Comparison of ENCODE assay signal across 15 cellular contexts in genomic region chr19:34226036-34226435, GRCh38. TPM values are rescaled to one million over a fixed set of nuclear protein-coding genes. Genes with fewer than 3 reads are reported as not detected.
DNase-seq lines count a peak whose midpoint lies in the region; ATAC-seq and TF ChIP-seq lines count a peak whose summit lies in the region.
"Had no signal": no experiment of that assay in that cellular context is flagged by ENCODE, and none has a peak within 500 bp of the region (broad histone marks: within the 10 kb centered on the region; RNA-seq: fewer than 3 reads in every experiment).

No MANE protein-coding gene starts in this region.

- peaks cover 72% of the 10 kb centered on the region for H4K20me1 ChIP-seq in smooth muscle cell (ENCODE audit: low read depth)

- peaks cover 6% of the 10 kb centered on the region for H3F3A ChIP-seq in smooth muscle cell (ENCODE audit: low read depth)

- H3K27me3 Mint-ChIP-seq in activated CD4-positive, alpha-beta T cell treated with anti-CD3 and anti-CD28 coated beads, Interleukin-2, amount 10 ng/mL, durations not matched to agents 7 days and 5 days = no peaks in the 10 kb centered on the region
- H3K27me3 Mint-ChIP-seq in activated naive CD8-positive, alpha-beta T cell = no peaks in the 10 kb centered on the region
- H3K27me3 Mint-ChIP-seq in mesothelial cell of epicardium (ENCODE audit: low read depth) = no peaks in the 10 kb centered on the region
- H3K27me3 Mint-ChIP-seq: activated naive CD4-positive, alpha-beta T cell treated with anti-CD3 and anti-CD28 coated beads, Interleukin-2, amount 50 U/mL, for 24 hours had no signal

- DNase-seq in activated CD4-positive, alpha-beta T cell treated with anti-CD3 and anti-CD28 coated beads, Interleukin-2, amount 10 ng/mL, durations not matched to agents 7 days and 5 days = peak; percentile 14
- no peak for DNase-seq in activated CD4-positive, alpha-beta T cell treated with anti-CD3 and anti-CD28 coated beads, Interleukin-2, amount 50 U/mL, for 1 hour
- DNase-seq in smooth muscle cell (lab: John Stamatoyannopoulos, UW; ENCODE audit: unreplicated experiment) = no peak
- no peak for DNase-seq in NCI-H446 (lab: John Stamatoyannopoulos, UW)
- DNase-seq in upper lobe of right lung = no peak
- no peak for DNase-seq in mesothelial cell of epicardium (ENCODE audit: low spot score in 2 of 2, unreplicated experiment in 2 of 2)
- DNase-seq: cerebellar nuclear complex, KG1, kidney, NCI-H1436, NCI-H524 had no signal

- H3K4me1 Mint-ChIP-seq in activated CD4-positive, alpha-beta T cell treated with anti-CD3 and anti-CD28 coated beads, Interleukin-2, amount 10 ng/mL, durations not matched to agents 7 days and 5 days = peaks cover 42% of the 10 kb centered on the region
- peaks cover 34% of the 10 kb centered on the region for H3K4me1 Mint-ChIP-seq in activated naive CD8-positive, alpha-beta T cell (ENCODE audit: low read depth)
- no peaks in the 10 kb centered on the region for H3K4me1 Mint-ChIP-seq in mesothelial cell of epicardium

- no peak overlapping the region for H3K4me3 ChIP-seq in HUES64 (ENCODE audit: low read length)
- H3K4me3 ChIP-seq in smooth muscle cell = no peak overlapping the region
- H3K4me3 ChIP-seq in upper lobe of right lung = no peak overlapping the region
- H3K4me3 ChIP-seq: prostate gland had no signal

- H3K36me3 Mint-ChIP-seq in activated CD4-positive, alpha-beta T cell treated with anti-CD3 and anti-CD28 coated beads, Interleukin-2, amount 10 ng/mL, durations not matched to agents 7 days and 5 days (ENCODE audit: low read depth) = peaks cover 81% of the 10 kb centered on the region
- H3K36me3 Mint-ChIP-seq in activated naive CD8-positive, alpha-beta T cell = peaks cover 22% of the 10 kb centered on the region
- peaks cover 40% of the 10 kb centered on the region for H3K36me3 Mint-ChIP-seq in mesothelial cell of epicardium

- intact Hi-C loops in upper lobe of right lung (cut with DNase I) = no loop called here

- H3K36me3 ChIP-seq in HUES64 (ENCODE audit: insufficient read depth, low read length) (peaks cover 93% of the 10 kb centered on the region), smooth muscle cell (ENCODE audit: low read depth) (peaks cover 23% of the 10 kb centered on the region), upper lobe of right lung (peaks cover 98% of the 10 kb centered on the region)

- POLR2A ChIA-PET in activated CD4-positive, alpha-beta T cell treated with anti-CD3 and anti-CD28 coated beads, Interleukin-2, amount 10 ng/mL, durations not matched to agents 7 days and 5 days (lab: Charles Lee) = interaction anchor here (0.6 kb wide), 1 partner anchor 978 kb away, joined by 3 read pairs; no protein-coding TSS in a partner anchor

- H3K9me3 ChIP-seq in HUES64 (ENCODE audit: insufficient read depth, low read depth, low read length) (no peaks in the 10 kb centered on the region), smooth muscle cell (replicated peaks; ENCODE audit: low read depth) (no peaks in the 10 kb centered on the region), upper lobe of right lung (no peaks in the 10 kb centered on the region)

- CTCF ChIA-PET in activated CD4-positive, alpha-beta T cell treated with anti-CD3 and anti-CD28 coated beads, Interleukin-2, amount 10 ng/mL, durations not matched to agents 7 days and 5 days (lab: Charles Lee) = interaction anchor here (0.6 to 1.3 kb wide), 4 partner anchors 8 to 70 kb away, joined by 3 to 7 read pairs (median 4); partner anchors contain the start of gene LSM14A

- no peak for TF ChIP-seq CTCF in smooth muscle cell (IDR thresholded peaks at IDR 0.05; ENCODE audit: borderline replicate concordance, insufficient read depth, poor library complexity, severe bottlenecking)
- TF ChIP-seq CTCF in upper lobe of right lung (IDR thresholded peaks at IDR 0.05) = no peak
- no peak for TF ChIP-seq CTCF in mesothelial cell of epicardium (IDR thresholded peaks at IDR 0.05; ENCODE audit: unreplicated experiment)

- H3K27me3 ChIP-seq in HUES64 (ENCODE audit: insufficient read depth, low read length) (no peaks in the 10 kb centered on the region), smooth muscle cell (ENCODE audit: low read depth) (no peaks in the 10 kb centered on the region), upper lobe of right lung (no peaks in the 10 kb centered on the region)

- H3K4me3 Mint-ChIP-seq in activated CD4-positive, alpha-beta T cell treated with anti-CD3 and anti-CD28 coated beads, Interleukin-2, amount 10 ng/mL, durations not matched to agents 7 days and 5 days = no peak overlapping the region
- no peak overlapping the region for H3K4me3 Mint-ChIP-seq in activated naive CD8-positive, alpha-beta T cell
- no peak overlapping the region for H3K4me3 Mint-ChIP-seq in mesothelial cell of epicardium

- H3K27ac Mint-ChIP-seq in activated CD4-positive, alpha-beta T cell treated with anti-CD3 and anti-CD28 coated beads, Interleukin-2, amount 10 ng/mL, durations not matched to agents 7 days and 5 days = peak overlapping the region; percentile 66
- H3K27ac Mint-ChIP-seq in activated naive CD8-positive, alpha-beta T cell = peak overlapping the region; percentile 35
- H3K27ac Mint-ChIP-seq in mesothelial cell of epicardium = no peak overlapping the region

- H3K4me1 ChIP-seq in HUES64 (ENCODE audit: insufficient read depth, low read length) (peaks cover 28% of the 10 kb centered on the region), smooth muscle cell (ENCODE audit: low read depth) (no peaks in the 10 kb centered on the region), upper lobe of right lung (no peaks in the 10 kb centered on the region)
- H3K4me1 ChIP-seq: prostate gland had no signal

- H3K27ac ChIP-seq in HUES64 (ENCODE audit: low read depth, low read length) (peak overlapping the region; percentile 55), smooth muscle cell (ENCODE audit: low read depth) (peak overlapping the region; percentile 55), upper lobe of right lung (no peak overlapping the region)
- H3K27ac ChIP-seq: prostate gland had no signal

- H2AFZ ChIP-seq in smooth muscle cell (ENCODE audit: low read depth) = no peak overlapping the region

- no peak for ATAC-seq in upper lobe of right lung

- H3K9ac ChIP-seq in HUES64 (ENCODE audit: low read depth, low read length) (no peak overlapping the region), smooth muscle cell (ENCODE audit: low read depth) (no peak overlapping the region)

- peaks cover 22% of the 10 kb centered on the region for H3K79me2 ChIP-seq in smooth muscle cell (ENCODE audit: low read depth)

- WGBS in HUES64 = 100% methylated on average over 2 of the region's 2 CpGs
- 100% methylated on average over 2 of the region's 2 CpGs for WGBS in smooth muscle cell (ENCODE audit: low lambda C conversion rate)

- H3K4me2 ChIP-seq in smooth muscle cell = peak overlapping the region; percentile 8

- H3K9me3 Mint-ChIP-seq in activated CD4-positive, alpha-beta T cell treated with anti-CD3 and anti-CD28 coated beads, Interleukin-2, amount 10 ng/mL, durations not matched to agents 7 days and 5 days = no peaks in the 10 kb centered on the region
- no peaks in the 10 kb centered on the region for H3K9me3 Mint-ChIP-seq in activated naive CD8-positive, alpha-beta T cell (ENCODE audit: low read depth)
- no peaks in the 10 kb centered on the region for H3K9me3 Mint-ChIP-seq in mesothelial cell of epicardium
- H3K9me3 Mint-ChIP-seq: activated naive CD4-positive, alpha-beta T cell treated with anti-CD3 and anti-CD28 coated beads, Interleukin-2, amount 50 U/mL, for 24 hours had no signal

RNA-seq across cellular contexts. Expression of gene GARRE1, which starts 28.3 kb away (rescaled TPM):
- 10 to 100 TPM; 16.1 to 16.6 TPM for total RNA-seq in activated CD4-positive, alpha-beta T cell treated with anti-CD3 and anti-CD28 coated beads, Interleukin-2, amount 10 ng/mL, durations not matched to agents 7 days and 5 days
- 11.5 TPM for polyA plus RNA-seq in HUES64 (2013, experiment 1 of 2)
- 12.6 TPM for polyA plus RNA-seq in HUES64 (2013, experiment 2 of 2)
- total RNA-seq in smooth muscle cell (15.6 and 17.8 TPM in 2 replicates), upper lobe of right lung (41.3 TPM), mesothelial cell of epicardium (50.3 to 52.4 TPM (median 50.5 TPM) in 3 replicates)
- polyA plus RNA-seq in smooth muscle cell = 7.0 and 8.5 TPM in 2 replicates

RNA-seq across cellular contexts. Expression of gene LSM14A, which starts 53.7 kb away (rescaled TPM):
- 100 to 1,000 TPM; 141 to 146 TPM for total RNA-seq in activated CD4-positive, alpha-beta T cell treated with anti-CD3 and anti-CD28 coated beads, Interleukin-2, amount 10 ng/mL, durations not matched to agents 7 days and 5 days
- 106 TPM for polyA plus RNA-seq in HUES64 (2013, experiment 1 of 2)
- polyA plus RNA-seq in HUES64 (2013, experiment 2 of 2) = 128 TPM
- total RNA-seq in smooth muscle cell = 90.9 and 97.6 TPM in 2 replicates
- 63.0 and 69.9 TPM in 2 replicates for polyA plus RNA-seq in smooth muscle cell
- total RNA-seq in upper lobe of right lung = 92.8 TPM
- 153 to 164 TPM (median 155 TPM) in 3 replicates for total RNA-seq in mesothelial cell of epicardium
